8 cellular contexts compared by ENCODE assay signal in genomic region chr15:40093224-40093842, GRCh38. TPM values are rescaled to one million over a fixed set of nuclear protein-coding genes. Genes with fewer than 3 reads are reported as not detected.
A peak's percentile ranks its signal among the peaks of the same experiment; 100 is the strongest.
DNase-seq lines count a peak whose midpoint lies in the region; ATAC-seq and TF ChIP-seq lines count a peak whose summit lies in the region.

No MANE protein-coding gene starts in this region.

- H4K20me1 ChIP-seq in PC-9 (ENCODE audit: insufficient read depth) (no peaks in the 10 kb centered on the region), hepatocyte (ENCODE audit: insufficient read depth, poor library complexity, severe bottlenecking) (no peaks in the 10 kb centered on the region)

- POLR2A ChIA-PET in PC-9 (lab: Charles Lee; ENCODE audit: unreplicated experiment): interaction anchor here (0.5 kb wide), 1 partner anchor 42 kb away, joined by 5 read pairs; no protein-coding TSS in a partner anchor
- POLR2A ChIA-PET in CD4-positive, alpha-beta memory T cell (lab: Charles Lee; ENCODE audit: partially characterized antibody): interaction anchor here (1.7 kb wide), 1 partner anchor 12 kb away, joined by 6 read pairs; no protein-coding TSS in a partner anchor

- no TSS peak for BruUV-seq in PC-9 (replicated peaks; lab: Mats Ljungman, UMichigan)

- H3K79me2 ChIP-seq in PC-9 (ENCODE audit: low read depth): no peaks in the 10 kb centered on the region
- H3K79me2 ChIP-seq in hepatocyte: peaks cover 38% of the 10 kb centered on the region

- H3K9me3 ChIP-seq in PC-9 (ENCODE audit: insufficient read depth, low read depth) (no peaks in the 10 kb centered on the region), hepatocyte (ENCODE audit: low read depth) (no peaks in the 10 kb centered on the region), spleen (no peaks in the 10 kb centered on the region)
- no peaks in the 10 kb centered on the region for H3K9me3 ChIP-seq in CD4-positive, alpha-beta memory T cell (ENCODE audit: control insufficient read depth in 1 of 2, low read length in 2 of 2)

- H2AFZ ChIP-seq in PC-9 (no peak overlapping the region), hepatocyte (no peak overlapping the region)

- no peak overlapping the region for H3K4me3 Mint-ChIP-seq in CD4-positive, alpha-beta memory T cell

- peak overlapping the region; percentile 54 for H3K4me2 ChIP-seq in PC-9
- H3K4me2 ChIP-seq in hepatocyte: peak overlapping the region; percentile 61

- TF ChIP-seq POLR2A in spleen (IDR thresholded peaks at IDR 0.05): no peak

- CTCF ChIA-PET in PC-9 (lab: Charles Lee): no interaction called here
- CTCF ChIA-PET in CD4-positive, alpha-beta memory T cell (lab: Charles Lee; ENCODE audit: partially characterized antibody): interaction anchor here (0.6 to 10.4 kb wide), 4 partner anchors 15 to 124 kb away, joined by 3 to 152 read pairs (median 4); partner anchors contain the start of gene BMF

- H3K4me1 ChIP-seq in PC-9 (replicated peaks; ENCODE audit: insufficient read depth): peaks cover 53% of the 10 kb centered on the region
- peaks cover 97% of the 10 kb centered on the region for H3K4me1 ChIP-seq in hepatocyte (ENCODE audit: insufficient read depth)
- H3K4me1 ChIP-seq in spleen: peaks cover 36 to 100% (median 76%) of the 10 kb centered on the region in 6 donors
- H3K4me1 ChIP-seq in CD4-positive, alpha-beta memory T cell (ENCODE audit: insufficient read depth, low read length): peaks cover 11% of the 10 kb centered on the region

- WGBS in hepatocyte (ENCODE audit: low lambda C conversion rate, missing lambda C conversion rate): 23% methylated on average over 18 of the region's 18 CpGs
- WGBS in spleen, 5 donors: 39 to 49% (median 43%) methylated on average over 17 to 18 of the region's 18 CpGs

- peak; percentile 68 to 74 for DNase-seq in PC-9
- DNase-seq in hepatocyte (ENCODE audit: low spot score): no peak
- DNase-seq in spleen: no peak
- no peak for DNase-seq in mucosa of gallbladder (ENCODE audit: low spot score)
- no peak for DNase-seq in NCI-H2171 treated with DMSO at 0.1 percent for 48 hours (lab: John Stamatoyannopoulos, UW)
- DNase-seq in CD4-positive, alpha-beta memory T cell: no peak

- H3K9me3 Mint-ChIP-seq in CD4-positive, alpha-beta memory T cell: no peaks in the 10 kb centered on the region

- H3K36me3 ChIP-seq in PC-9 (ENCODE audit: low read depth): no peaks in the 10 kb centered on the region
- H3K36me3 ChIP-seq in hepatocyte (replicated peaks; ENCODE audit: insufficient read depth, low read depth): no peaks in the 10 kb centered on the region
- H3K36me3 ChIP-seq in spleen: peaks cover 0 to 53% (median 10%) of the 10 kb centered on the region in 6 donors
- H3K36me3 ChIP-seq in CD4-positive, alpha-beta memory T cell (ENCODE audit: insufficient read depth, low read length): no peaks in the 10 kb centered on the region

- H3F3A ChIP-seq in PC-9 (ENCODE audit: insufficient read depth, low read depth): peaks cover 22% of the 10 kb centered on the region; the same call in 1 of the 2 replicates

- H3K27ac ChIP-seq in PC-9 (no peak overlapping the region), hepatocyte (peak overlapping the region; percentile 97), spleen (peak overlapping the region; percentile 50 to 91 (median 80))
- no peak overlapping the region for H3K27ac ChIP-seq in CD4-positive, alpha-beta memory T cell (ENCODE audit: low read depth, low read length)

- no peaks in the 10 kb centered on the region for H3K27me3 ChIP-seq in PC-9 (ENCODE audit: insufficient read depth, low read depth)
- H3K27me3 ChIP-seq in hepatocyte: no peaks in the 10 kb centered on the region
- H3K27me3 ChIP-seq in spleen (replicated peaks in 1 of 7): no peaks in the 10 kb centered on the region
- H3K27me3 ChIP-seq in CD4-positive, alpha-beta memory T cell (ENCODE audit: insufficient read depth, low read length): no peaks in the 10 kb centered on the region

- intact Hi-C loops in PC-9 (cut with micrococcal nuclease; ENCODE audit: unreplicated experiment) (no loop called here), spleen (cut with DNase I; ENCODE audit: low total_unique reads) (no loop called here)
- intact Hi-C loops in CD4-positive, alpha-beta memory T cell (cut with micrococcal nuclease): no loop called here

- peaks cover 1 to 4% of the 10 kb centered on the region in 2 donors for H3K36me3 Mint-ChIP-seq in CD4-positive, alpha-beta memory T cell

- H3K4me3 ChIP-seq in PC-9 (no peak overlapping the region), hepatocyte (no peak overlapping the region), spleen (no peak overlapping the region)
- H3K4me3 ChIP-seq in CD4-positive, alpha-beta memory T cell (ENCODE audit: low read length in 2 of 2): no peak overlapping the region

- H3K27me3 Mint-ChIP-seq in CD4-positive, alpha-beta memory T cell: peaks cover 0 to 2% of the 10 kb centered on the region in 2 donors

- H3K9me2 ChIP-seq in PC-9 (ENCODE audit: insufficient read depth) (no peaks in the 10 kb centered on the region), hepatocyte (replicated peaks; ENCODE audit: insufficient read depth) (no peaks in the 10 kb centered on the region)

- no peak overlapping the region for H3K27ac Mint-ChIP-seq in CD4-positive, alpha-beta memory T cell

- peaks cover 0 to 8% (median 5%) of the 10 kb centered on the region in 4 donors for H3K4me1 Mint-ChIP-seq in CD4-positive, alpha-beta memory T cell

- TF ChIP-seq CTCF in PC-9 (conservative IDR thresholded peaks at IDR 0.05) (no peak), hepatocyte (IDR thresholded peaks at IDR 0.05; ENCODE audit: poor library complexity) (no peak), spleen (IDR thresholded peaks at IDR 0.05 in 8 of 11, conservative IDR thresholded peaks at IDR 0.05 in 3 of 11) (no peak)

- peak; percentile 30 for ATAC-seq in GM19463 (IDR thresholded peaks at IDR 0.05; ENCODE audit: unreplicated experiment)
- ATAC-seq in HG02678 (IDR thresholded peaks at IDR 0.05; ENCODE audit: unreplicated experiment): no peak

RNA-seq across cellular contexts. Expression of gene BMF, which starts 15.3 kb away (rescaled TPM):
- 8.2 and 11.0 TPM in 2 replicates for total RNA-seq in PC-9 (2021)
- 33.9 and 41.8 TPM in 2 replicates for total RNA-seq in hepatocyte
- polyA plus RNA-seq in hepatocyte: 13.8 and 15.9 TPM in 2 replicates
- 10 to 100 TPM; 16.9 to 77.9 (median 36.1) TPM for total RNA-seq in spleen
- 10 to 100 TPM; 25.5 to 33.1 (median 27.7) TPM for polyA plus RNA-seq in spleen
- 36.2 TPM for total RNA-seq in mucosa of gallbladder
- total RNA-seq in CD4-positive, alpha-beta memory T cell: 10 to 100 TPM; 13.3 to 13.7 TPM
- under 1 TPM; 0.55 to 0.99 TPM for polyA plus RNA-seq in CD4-positive, alpha-beta memory T cell

RNA-seq across cellular contexts. Expression of gene SRP14, which starts 54.4 kb away (rescaled TPM):
- total RNA-seq in PC-9 (2021) (141 and 196 TPM in 2 replicates), hepatocyte (219 and 274 TPM in 2 replicates), spleen (100 to 1,000 TPM; 109 to 256 (median 145) TPM), mucosa of gallbladder (186 TPM)
- polyA plus RNA-seq in hepatocyte (804 and 827 TPM in 2 replicates), spleen (100 to 1,000 TPM; 295 to 356 (median 353) TPM)
- total RNA-seq in CD4-positive, alpha-beta memory T cell: 100 to 1,000 TPM; 118 to 120 TPM
- polyA plus RNA-seq in CD4-positive, alpha-beta memory T cell: 1,000 to 10,000 TPM in 1 of 2 donors, 100 to 1,000 TPM in 1; 773 to 1,035 TPM

Comparison
In these comparisons a context has a peak if more than half of its experiments do, and no peak if none do; other contexts are left out.
1. DNase-seq: peak in PC-9 (2 of 2); none in hepatocyte (single experiment), spleen (single experiment), mucosa of gallbladder (single experiment), NCI-H2171 treated with DMSO at 0.1 percent for 48 hours (single experiment) and CD4-positive, alpha-beta memory T cell (0 of 5).
2. H3K27ac ChIP-seq: peak in hepatocyte (single experiment) and spleen (8 of 8); none in PC-9 (single experiment) and CD4-positive, alpha-beta memory T cell (single experiment).